In genomic region chr9:95570646-95571045, GRCh38 we compare ENCODE assay signal across 11 cellular contexts. TPM values are rescaled to one million over a fixed set of nuclear protein-coding genes. Genes with fewer than 3 reads are reported as not detected.
A peak's percentile ranks its signal among the peaks of the same experiment; 100 is the strongest.
DNase-seq lines count a peak whose midpoint lies in the region; ATAC-seq and TF ChIP-seq lines count a peak whose summit lies in the region.
"Had no signal": no experiment of that assay in that cellular context is flagged by ENCODE, and none has a peak within 500 bp of the region (broad histone marks: within the 10 kb centered on the region; RNA-seq: fewer than 3 reads in every experiment).

No MANE protein-coding gene starts in this region.

- H3K27ac Mint-ChIP-seq in HFFc6 (no peak overlapping the region), WTC11 (no peak overlapping the region)
- H3K27ac Mint-ChIP-seq in stimulated activated effector memory CD8-positive, alpha-beta T cell treated with anti-CD3 and anti-CD28 coated beads, Interleukin-12 subunit alpha, Interleukin-12 subunit beta, amount 100 ng/mL, for 72 hours, result no peak overlapping the region
- H3K27ac Mint-ChIP-seq: activated naive CD8-positive, alpha-beta T cell had no signal

- peaks cover 14% of the 10 kb centered on the region for H3K27me3 Mint-ChIP-seq in HFFc6 (ENCODE audit: insufficient read depth)
- no peaks in the 10 kb centered on the region; the same call in 1 of the 2 replicates for H3K27me3 Mint-ChIP-seq in WTC11 (ENCODE audit: low read depth)

- CTCF ChIA-PET in WTC11 (lab: Charles Lee), result no interaction called here

- H3K36me3 Mint-ChIP-seq in HFFc6 (ENCODE audit: low read depth), result no peaks in the 10 kb centered on the region
- H3K36me3 Mint-ChIP-seq in WTC11, result no peaks in the 10 kb centered on the region
- H3K36me3 Mint-ChIP-seq in stimulated activated effector memory CD8-positive, alpha-beta T cell treated with anti-CD3 and anti-CD28 coated beads, Interleukin-12 subunit alpha, Interleukin-12 subunit beta, amount 100 ng/mL, for 72 hours, result no peaks in the 10 kb centered on the region
- H3K36me3 Mint-ChIP-seq: activated naive CD8-positive, alpha-beta T cell had no signal

- H3K4me1 Mint-ChIP-seq in HFFc6 (ENCODE audit: low read depth) (peaks cover 18% of the 10 kb centered on the region), WTC11 (peaks cover 17% of the 10 kb centered on the region)
- H3K4me1 Mint-ChIP-seq in stimulated activated effector memory CD8-positive, alpha-beta T cell treated with anti-CD3 and anti-CD28 coated beads, Interleukin-12 subunit alpha, Interleukin-12 subunit beta, amount 100 ng/mL, for 72 hours, result peaks cover 28% of the 10 kb centered on the region

- peak; percentile 62 for ATAC-seq in WTC11
- no peak for ATAC-seq in stimulated activated effector memory CD8-positive, alpha-beta T cell treated with anti-CD3 and anti-CD28 coated beads, Interleukin-12 subunit alpha, Interleukin-12 subunit beta, amount 100 ng/mL, for 72 hours

- no peak for DNase-seq in HFFc6
- no peak for DNase-seq in WTC11 (ENCODE audit: low spot score)
- DNase-seq in glomerular endothelial cell (ENCODE audit: extremely low read depth, low read depth, low spot score), result peak; percentile 4
- no peak for DNase-seq in stimulated activated effector memory CD8-positive, alpha-beta T cell treated with anti-CD3 and anti-CD28 coated beads, Interleukin-12 subunit alpha, Interleukin-12 subunit beta, amount 100 ng/mL, for 72 hours (ENCODE audit: low spot score in 2 of 2)
- no peak for DNase-seq in MV-4-11 (lab: John Stamatoyannopoulos, UW)
- no peak for DNase-seq in DMS 273 (lab: John Stamatoyannopoulos, UW; ENCODE audit: unreplicated experiment)
- no peak for DNase-seq in mesenteric fat pad (ENCODE audit: low spot score)
- DNase-seq: activated CD8-positive, alpha-beta memory T cell treated with anti-CD3 and anti-CD28 coated beads, Interleukin-2, amount 50 U/mL, for 4 hours; NCI-H187; SIG-M5 had no signal

- H3K9me3 Mint-ChIP-seq in HFFc6 (no peaks in the 10 kb centered on the region), WTC11 (no peaks in the 10 kb centered on the region)
- no peaks in the 10 kb centered on the region for H3K9me3 Mint-ChIP-seq in stimulated activated effector memory CD8-positive, alpha-beta T cell treated with anti-CD3 and anti-CD28 coated beads, Interleukin-12 subunit alpha, Interleukin-12 subunit beta, amount 100 ng/mL, for 72 hours

- H3K4me3 Mint-ChIP-seq in HFFc6, result peak overlapping the region; percentile 71; the same call in 1 of the 2 replicates
- H3K4me3 Mint-ChIP-seq in WTC11, result no peak overlapping the region
- H3K4me3 Mint-ChIP-seq in stimulated activated effector memory CD8-positive, alpha-beta T cell treated with anti-CD3 and anti-CD28 coated beads, Interleukin-12 subunit alpha, Interleukin-12 subunit beta, amount 100 ng/mL, for 72 hours, result peak overlapping the region; percentile 27
- H3K4me3 Mint-ChIP-seq: activated naive CD8-positive, alpha-beta T cell had no signal

- POLR2A ChIA-PET in WTC11 (lab: Charles Lee), result interaction anchor here (0.8 kb wide), 1 partner anchor 65 kb away, joined by 3 read pairs; no protein-coding TSS in a partner anchor

- TF ChIP-seq CTCF in HFFc6 (IDR thresholded peaks at IDR 0.05) (no peak), WTC11 (IDR thresholded peaks at IDR 0.05) (no peak)

TF ChIP-seq in WTC11, 78 proteins besides CTCF, POLR2A, EP300 and RAD21:
- TF ChIP-seq SMAD4 (CRISPR knock-in tag; IDR thresholded peaks at IDR 0.05) (no peak), TEAD1 (CRISPR knock-in tag; IDR thresholded peaks at IDR 0.05) (no peak), MYBL2 (CRISPR knock-in tag; IDR thresholded peaks at IDR 0.05) (no peak), USF1 (CRISPR knock-in tag; IDR thresholded peaks at IDR 0.05) (no peak), ZNF219 (CRISPR knock-in tag; IDR thresholded peaks at IDR 0.05; ENCODE audit: borderline replicate concordance) (no peak), E2F1 (CRISPR knock-in tag; IDR thresholded peaks at IDR 0.05) (no peak), NR1H2 (CRISPR knock-in tag; IDR thresholded peaks at IDR 0.05) (no peak), GTF2I (CRISPR knock-in tag; conservative IDR thresholded peaks at IDR 0.05) (no peak), IRF2 (CRISPR knock-in tag; IDR thresholded peaks at IDR 0.05; ENCODE audit: borderline replicate concordance, low read depth) (no peak), EMX1 (CRISPR knock-in tag; IDR thresholded peaks at IDR 0.05) (no peak), RELA (CRISPR knock-in tag; IDR thresholded peaks at IDR 0.05; ENCODE audit: borderline replicate concordance) (no peak), JUN (CRISPR knock-in tag; IDR thresholded peaks at IDR 0.05) (no peak), MXD4 (CRISPR knock-in tag; IDR thresholded peaks at IDR 0.05; ENCODE audit: borderline replicate concordance) (no peak), FOXK1 (CRISPR knock-in tag; IDR thresholded peaks at IDR 0.05) (no peak), HMGXB4 (CRISPR knock-in tag; IDR thresholded peaks at IDR 0.05) (no peak), OVOL2 (CRISPR knock-in tag; IDR thresholded peaks at IDR 0.05; ENCODE audit: borderline replicate concordance) (no peak), NFE2L1 (CRISPR knock-in tag; IDR thresholded peaks at IDR 0.05) (no peak), ZNF317 (CRISPR knock-in tag; IDR thresholded peaks at IDR 0.05; ENCODE audit: borderline replicate concordance, low read depth) (no peak)
- TF ChIP-seq, protein P1, sequence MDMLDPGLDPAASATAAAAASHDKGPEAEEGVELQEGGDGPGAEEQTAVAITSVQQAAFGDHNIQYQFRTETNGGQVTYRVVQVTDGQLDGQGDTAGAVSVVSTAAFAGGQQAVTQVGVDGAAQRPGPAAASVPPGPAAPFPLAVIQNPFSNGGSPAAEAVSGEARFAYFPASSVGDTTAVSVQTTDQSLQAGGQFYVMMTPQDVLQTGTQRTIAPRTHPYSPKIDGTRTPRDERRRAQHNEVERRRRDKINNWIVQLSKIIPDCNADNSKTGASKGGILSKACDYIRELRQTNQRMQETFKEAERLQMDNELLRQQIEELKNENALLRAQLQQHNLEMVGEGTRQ (CRISPR knock-in tag; IDR thresholded peaks at IDR 0.05), result no peak
- TF ChIP-seq, protein P2, sequence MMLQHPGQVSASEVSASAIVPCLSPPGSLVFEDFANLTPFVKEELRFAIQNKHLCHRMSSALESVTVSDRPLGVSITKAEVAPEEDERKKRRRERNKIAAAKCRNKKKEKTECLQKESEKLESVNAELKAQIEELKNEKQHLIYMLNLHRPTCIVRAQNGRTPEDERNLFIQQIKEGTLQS (CRISPR knock-in tag; conservative IDR thresholded peaks at IDR 0.05), result no peak

RNA-seq across cellular contexts. Expression of gene PTCH1, which starts 53.9 kb away (rescaled TPM):
- 1 to 10 TPM; 6.6 to 9.3 (median 7.0) TPM for total RNA-seq in HFFc6 (2021; fragmentation: NEBNext Ultra II Directional; extraction: Animal tissue kit (Norgen Biotek cat#: 25700))
- total RNA-seq in WTC11 (2021) (27.9 to 38.0 TPM (median 30.9 TPM) in 3 replicates), glomerular endothelial cell (3.8 and 4.7 TPM in 2 replicates), mesenteric fat pad (12.5 TPM)
